Comparison of ENCODE assay signal across 1 cellular context in genomic region chr2:196171248-196171871, GRCh38.
A peak's percentile ranks its signal among the peaks of the same experiment; 100 is the strongest.
TF ChIP-seq lines count a peak whose summit lies in the region.

TSS of gene STK17B (minus strand) at chr2:196171578. CDS start at chr2:196163383, 8,195 bp downstream.

TF ChIP-seq in K562, 482 proteins besides CTCF, POLR2A, EP300 and RAD21 (continued from another document and continues in another):
- TF ChIP-seq GTF2F1 (IDR thresholded peaks at IDR 0.05; ENCODE audit: low read depth, low read length) (peak; percentile 67; the same call in 1 of the 2 replicates), COPS2 (conservative IDR thresholded peaks at IDR 0.05) (no peak), KDM4B (IDR thresholded peaks at IDR 0.05; ENCODE audit: borderline replicate concordance in 2 of 2, low read depth in 1 of 2) (no peak), FOXM1 (IDR thresholded peaks at IDR 0.05; ENCODE audit: low read depth) (peak; percentile 87), FOXM1 (CRISPR knock-in tag; IDR thresholded peaks at IDR 0.05; ENCODE audit: low read depth) (no peak), PHF8 (IDR thresholded peaks at IDR 0.05; ENCODE audit: borderline replicate concordance, low read length) (peak; percentile 69; the same call in 1 of the 2 replicates), HDAC6 (IDR thresholded peaks at IDR 0.05; ENCODE audit: low read depth, low read length) (no peak), AFF1 (IDR thresholded peaks at IDR 0.05; ENCODE audit: low read depth in 1 of 2, partially characterized antibody in 2 of 2) (peak in 1 of 2 experiments; percentile 62), ZBTB26 (CRISPR knock-in tag; IDR thresholded peaks at IDR 0.05) (no peak), CBFB (CRISPR knock-in tag; IDR thresholded peaks at IDR 0.05) (0 out of 2 replicates have a peak, but pooled peaks have one; percentile 56), ILK (tag; IDR thresholded peaks at IDR 0.05; ENCODE audit: borderline replicate concordance, low read depth) (no peak), U2AF2 (optimal IDR thresholded peaks at IDR 0.05; ENCODE audit: low read depth, low read length) (no peak), CTBP1 (IDR thresholded peaks at IDR 0.05; ENCODE audit: borderline replicate concordance) (peak; percentile 43; the same call in 1 of the 2 replicates), ELF4 (CRISPR knock-in tag; IDR thresholded peaks at IDR 0.05) (no peak), FUS (optimal IDR thresholded peaks at IDR 0.05; ENCODE audit: low read depth, low read length) (no peak), ZNF124 (CRISPR knock-in tag; IDR thresholded peaks at IDR 0.05) (no peak), U2AF1 (optimal IDR thresholded peaks at IDR 0.05; ENCODE audit: low read depth, low read length) (no peak), IRF1 (CRISPR knock-in tag; IDR thresholded peaks at IDR 0.05; ENCODE audit: borderline replicate concordance) (no peak), EWSR1 (IDR thresholded peaks at IDR 0.05; ENCODE audit: borderline replicate concordance, low read depth, partially characterized antibody) (no peak), ZEB2 (IDR thresholded peaks at IDR 0.05) (no peak), IRF9 (tag; IDR thresholded peaks at IDR 0.05) (no peak), ZNF766 (CRISPR knock-in tag; conservative IDR thresholded peaks at IDR 0.05) (no peak), CHCHD3 (CRISPR knock-in tag; IDR thresholded peaks at IDR 0.05) (no peak), SNRNP70 (optimal IDR thresholded peaks at IDR 0.05; ENCODE audit: low read depth, low read length) (no peak), IFI16 (CRISPR knock-in tag; IDR thresholded peaks at IDR 0.05) (no peak), FOS (IDR thresholded peaks at IDR 0.05; ENCODE audit: extremely low read depth, insufficient read length) (no peak), SREBF2 (CRISPR knock-in tag; IDR thresholded peaks at IDR 0.05) (no peak), MBD2 (IDR thresholded peaks at IDR 0.05; ENCODE audit: borderline replicate concordance, low read depth) (peak; percentile 58; the same call in 1 of the 2 replicates), POLR2H (tag; IDR thresholded peaks at IDR 0.05; ENCODE audit: low read depth) (peak; percentile 89), SP1 (CRISPR knock-in tag; IDR thresholded peaks at IDR 0.05) (0 out of 2 replicates have a peak, but pooled peaks have one; percentile 6), KDM5B (IDR thresholded peaks at IDR 0.05; ENCODE audit: insufficient replicate concordance, low read depth, low read length) (peak; percentile 95), DNMT1 (IDR thresholded peaks at IDR 0.05) (no peak), CBFA2T3 (IDR thresholded peaks at IDR 0.05) (no peak), POLR2B (IDR thresholded peaks at IDR 0.05; ENCODE audit: low read depth, partially characterized antibody) (peak; percentile 93), ZNF778 (CRISPR knock-in tag; IDR thresholded peaks at IDR 0.05) (no peak), ZNF217 (CRISPR knock-in tag; IDR thresholded peaks at IDR 0.05) (no peak), TBL1XR1 (IDR thresholded peaks at IDR 0.05; ENCODE audit: low read length in 2 of 2) (no peak), USF2 (CRISPR knock-in tag; IDR thresholded peaks at IDR 0.05) (peak; percentile 90), BRD9 (IDR thresholded peaks at IDR 0.05; ENCODE audit: low read depth, partially characterized antibody) (no peak), ZNF431 (CRISPR knock-in tag; IDR thresholded peaks at IDR 0.05) (no peak), HNRNPH1 (optimal IDR thresholded peaks at IDR 0.05; ENCODE audit: low read depth, low read length) (no peak), BCL6 (CRISPR knock-in tag; IDR thresholded peaks at IDR 0.05) (no peak), ZBTB1 (CRISPR knock-in tag; IDR thresholded peaks at IDR 0.05; ENCODE audit: borderline replicate concordance, low read depth) (peak; percentile 95), MYC (IDR thresholded peaks at IDR 0.05; ENCODE audit: low read depth, low read length) (peak; percentile 55), MYC (CRISPR knock-in tag; IDR thresholded peaks at IDR 0.05; ENCODE audit: borderline replicate concordance, low read depth) (no peak), NKRF (IDR thresholded peaks at IDR 0.05; ENCODE audit: borderline replicate concordance) (peak; percentile 69; the same call in 1 of the 2 replicates), ETS1 (conservative IDR thresholded peaks at IDR 0.05; ENCODE audit: control insufficient read depth, low read depth, low read length) (0 out of 2 replicates have a peak, but pooled peaks have one; percentile 44), MAZ (CRISPR knock-in tag; conservative IDR thresholded peaks at IDR 0.05 in 1 of 2, IDR thresholded peaks at IDR 0.05 in 1 of 2) (peak; percentile 28 to 58; a peak in 1 of 4 replicates), CCNT2 (IDR thresholded peaks at IDR 0.05; ENCODE audit: borderline replicate concordance, extremely low read depth, insufficient read length, low read depth, low read length) (peak; percentile 76), ZNF76 (CRISPR knock-in tag; IDR thresholded peaks at IDR 0.05; ENCODE audit: borderline replicate concordance) (no peak), ZNF551 (CRISPR knock-in tag; IDR thresholded peaks at IDR 0.05) (no peak), USF1 (CRISPR knock-in tag; IDR thresholded peaks at IDR 0.05) (peak; percentile 86), SUPT5H (IDR thresholded peaks at IDR 0.05) (peak; percentile 91), HDGF (IDR thresholded peaks at IDR 0.05) (no peak), NRF1 (conservative IDR thresholded peaks at IDR 0.05 in 1 of 2, IDR thresholded peaks at IDR 0.05 in 1 of 2) (peak; percentile 30 to 48; a peak in 3 of 4 replicates)
